32 cellular contexts compared by ENCODE assay signal in genomic region chr11:70711095-70711910, GRCh38.
"Had no signal": no experiment of that assay in that cellular context is flagged by ENCODE, and none has a peak within 500 bp of the region (broad histone marks: within the 10 kb centered on the region; RNA-seq: fewer than 3 reads in every experiment).

No MANE protein-coding gene starts in this region.

- H3K4me3 Mint-ChIP-seq: activated CD4-positive, alpha-beta memory T cell treated with anti-CD3 and anti-CD28 coated beads, Interleukin-2, amount 10 ng/mL, durations not matched to agents 7 days and 5 days; activated CD8-positive, alpha-beta memory T cell treated with anti-CD3 and anti-CD28 coated beads, Interleukin-2, amount 10 ng/mL, durations not matched to agents 7 days and 5 days; activated naive CD8-positive, alpha-beta T cell treated with anti-CD3 and anti-CD28 coated beads for 36 hours; activated T-cell treated with anti-CD3 and anti-CD28 coated beads, Interleukin-2, amount 50 U/mL, for 72 hours; activated T-helper 17 cell treated with anti-CD3 and anti-CD28 coated beads, Interleukin-2, amount 50 U/mL, for 72 hours; T-cell; T-helper 17 cell had no signal

- H3K27me3 ChIP-seq: ascending aorta, SJSA1 had no signal

- H3K9me3 ChIP-seq: ascending aorta, breast epithelium had no signal

- H3K36me3 ChIP-seq: ascending aorta, breast epithelium, SJSA1, WERI-Rb-1 had no signal

- H3K4me1 Mint-ChIP-seq: activated CD4-positive, alpha-beta memory T cell treated with anti-CD3 and anti-CD28 coated beads, Interleukin-2, amount 10 ng/mL, durations not matched to agents 7 days and 5 days; activated CD8-positive, alpha-beta memory T cell treated with anti-CD3 and anti-CD28 coated beads, Interleukin-2, amount 10 ng/mL, durations not matched to agents 7 days and 5 days; activated naive CD8-positive, alpha-beta T cell treated with anti-CD3 and anti-CD28 coated beads for 36 hours; activated T-helper 17 cell treated with anti-CD3 and anti-CD28 coated beads, Interleukin-2, amount 50 U/mL, for 72 hours; T-cell had no signal

- H3K4me3 ChIP-seq: ascending aorta, K562, SJSA1 had no signal

- H3K4me1 ChIP-seq: ascending aorta, breast epithelium had no signal

- DNase-seq: activated CD4-positive, alpha-beta memory T cell treated with anti-CD3 and anti-CD28 coated beads, Interleukin-2, amount 10 ng/mL, durations not matched to agents 7 days and 5 days; activated CD4-positive, alpha-beta T cell treated with anti-CD3 and anti-CD28 coated beads for 1 hour; activated CD4-positive, alpha-beta T cell treated with anti-CD3 and anti-CD28 coated beads for 48 hours; activated CD4-positive, CD25-positive, alpha-beta regulatory T cell; activated CD8-positive, alpha-beta memory T cell treated with anti-CD3 and anti-CD28 coated beads for 24 hours; activated CD8-positive, alpha-beta memory T cell treated with anti-CD3 and anti-CD28 coated beads, Interleukin-2, amount 10 ng/mL, durations not matched to agents 7 days and 5 days; activated CD8-positive, alpha-beta memory T cell treated with anti-CD3 and anti-CD28 coated beads, Interleukin-2, amount 50 U/mL, for 48 hours; activated effector memory CD4-positive, alpha-beta T cell treated with anti-CD3 and anti-CD28 coated beads, Interleukin-2, amount 50 U/mL, for 16 hours; activated naive CD4-positive, alpha-beta T cell; activated naive CD4-positive, alpha-beta T cell treated with anti-CD3 and anti-CD28 coated beads, Interleukin-2, amount 50 U/mL, for 16 hours; activated naive CD8-positive, alpha-beta T cell treated with anti-CD3 and anti-CD28 coated beads for 36 hours; activated T-cell treated with anti-CD3 and anti-CD28 coated beads, Interleukin-2, amount 50 U/mL, for 1 hour; activated T-cell treated with anti-CD3 and anti-CD28 coated beads, Interleukin-2, amount 50 U/mL, for 72 hours; amygdala; NCI-H1105; NCI-H1417 treated with DMSO at 0.1 percent for 48 hours; NCI-H1694 treated with DMSO at 0.1 percent for 48 hours; NCI-H2029; NCI-H345; NCI-H524 treated with DMSO at 0.1 percent for 48 hours; SHP77 treated with DMSO at 0.1 percent for 48 hours; T-cell; T-helper 17 cell; T-helper 9 cell had no signal

- ATAC-seq: activated CD8-positive, alpha-beta memory T cell treated with anti-CD3 and anti-CD28 coated beads, Interleukin-2, amount 10 ng/mL, durations not matched to agents 7 days and 5 days; activated T-cell treated with anti-CD3 and anti-CD28 coated beads, Interleukin-2, amount 50 U/mL, for 72 hours; activated T-helper 17 cell treated with anti-CD3 and anti-CD28 coated beads, Interleukin-2, amount 50 U/mL, for 72 hours; K562; Panc1; SK-N-SH treated with all-trans-retinoic acid at 6 μM for 48 hours; T-cell; T-helper 17 cell had no signal

- H3K9me3 Mint-ChIP-seq: activated CD4-positive, alpha-beta memory T cell treated with anti-CD3 and anti-CD28 coated beads, Interleukin-2, amount 10 ng/mL, durations not matched to agents 7 days and 5 days; activated naive CD8-positive, alpha-beta T cell treated with anti-CD3 and anti-CD28 coated beads for 36 hours; activated T-cell treated with anti-CD3 and anti-CD28 coated beads, Interleukin-2, amount 50 U/mL, for 72 hours; activated T-helper 17 cell treated with anti-CD3 and anti-CD28 coated beads, Interleukin-2, amount 50 U/mL, for 72 hours; T-cell had no signal

- H3K36me3 Mint-ChIP-seq: activated CD8-positive, alpha-beta memory T cell treated with anti-CD3 and anti-CD28 coated beads, Interleukin-2, amount 10 ng/mL, durations not matched to agents 7 days and 5 days; activated naive CD8-positive, alpha-beta T cell treated with anti-CD3 and anti-CD28 coated beads for 36 hours; T-cell had no signal

- H3K27ac Mint-ChIP-seq: activated CD4-positive, alpha-beta memory T cell treated with anti-CD3 and anti-CD28 coated beads, Interleukin-2, amount 10 ng/mL, durations not matched to agents 7 days and 5 days; activated CD8-positive, alpha-beta memory T cell treated with anti-CD3 and anti-CD28 coated beads, Interleukin-2, amount 10 ng/mL, durations not matched to agents 7 days and 5 days; activated naive CD8-positive, alpha-beta T cell treated with anti-CD3 and anti-CD28 coated beads for 36 hours; activated T-cell treated with anti-CD3 and anti-CD28 coated beads, Interleukin-2, amount 50 U/mL, for 72 hours; activated T-helper 17 cell treated with anti-CD3 and anti-CD28 coated beads, Interleukin-2, amount 50 U/mL, for 72 hours; T-cell; T-helper 17 cell had no signal

- H3K27ac ChIP-seq: ascending aorta, breast epithelium, SJSA1, WERI-Rb-1 had no signal
